Comparison of ENCODE assay signal across 24 cellular contexts in the genomic region with DNA sequence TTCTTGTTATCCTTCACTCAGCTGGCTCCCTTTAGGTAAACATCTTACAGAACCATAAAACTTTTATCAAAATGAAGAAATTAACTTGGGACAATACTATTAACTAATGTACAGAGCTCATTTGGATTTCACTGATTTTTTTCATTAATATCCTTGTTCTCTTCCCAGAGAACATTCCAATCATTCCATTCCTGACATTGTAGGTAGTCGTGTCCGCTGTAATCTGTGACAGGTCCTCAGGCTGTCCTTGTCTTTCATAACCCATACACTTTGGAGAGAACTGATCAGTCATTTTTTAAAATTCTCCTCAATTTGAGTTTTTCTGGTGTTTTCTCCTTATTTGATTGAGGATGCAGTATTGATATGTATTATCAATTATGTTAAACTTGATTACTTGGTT.
"Had no signal": no experiment of that assay in that cellular context is flagged by ENCODE, and none has a peak within 500 bp of the region (broad histone marks: within the 10 kb centered on the region; RNA-seq: fewer than 3 reads in every experiment).

No MANE protein-coding gene starts in this region.

- H3K36me3 ChIP-seq: MG63 had no signal

- H3K4me3 ChIP-seq: MG63 had no signal

- H3K9me3 ChIP-seq: MG63 had no signal

- H3K27me3 ChIP-seq: MG63 had no signal

- DNase-seq: activated B cell treated with CpG ODN at 0.5 μM for 24 hours; activated CD4-positive, alpha-beta T cell treated with anti-CD3 and anti-CD28 coated beads for 1 hour; activated CD4-positive, alpha-beta T cell treated with anti-CD3 and anti-CD28 coated beads, Interleukin-2, amount 10 ng/mL, durations not matched to agents 24 days and 14 days; activated CD4-positive, alpha-beta T cell treated with anti-CD3 and anti-CD28 coated beads, Interleukin-2, amount 50 U/mL, for 48 hours; activated CD8-positive, alpha-beta memory T cell treated with anti-CD3 and anti-CD28 coated beads, Interleukin-2, amount 10 ng/mL, durations not matched to agents 7 days and 5 days; activated effector memory CD4-positive, alpha-beta T cell treated with Interleukin-2 at 50 U/mL for 16 hours; activated naive CD4-positive, alpha-beta T cell; activated T-cell treated with anti-CD3 and anti-CD28 coated beads, Interleukin-2, amount 50 U/mL, for 24 hours; aorta; KBM-7; MG63; MV-4-11; NCI-H1092 treated with DMSO at 0.1 percent for 48 hours; NCI-H1417 treated with DMSO at 0.1 percent for 48 hours; NCI-H1694; NCI-H2029; NCI-H2107; NCI-H2171 treated with DMSO at 0.1 percent for 48 hours; NCI-H510A; NCI-H526 treated with DMSO at 0.1 percent for 48 hours; NCI-H82; SW 1271 had no signal

- ATAC-seq: activated CD8-positive, alpha-beta memory T cell treated with anti-CD3 and anti-CD28 coated beads, Interleukin-2, amount 10 ng/mL, durations not matched to agents 7 days and 5 days; Right ventricle myocardium inferior; SK-N-SH treated with all-trans-retinoic acid at 6 μM for 48 hours had no signal
